In the genomic region with DNA sequence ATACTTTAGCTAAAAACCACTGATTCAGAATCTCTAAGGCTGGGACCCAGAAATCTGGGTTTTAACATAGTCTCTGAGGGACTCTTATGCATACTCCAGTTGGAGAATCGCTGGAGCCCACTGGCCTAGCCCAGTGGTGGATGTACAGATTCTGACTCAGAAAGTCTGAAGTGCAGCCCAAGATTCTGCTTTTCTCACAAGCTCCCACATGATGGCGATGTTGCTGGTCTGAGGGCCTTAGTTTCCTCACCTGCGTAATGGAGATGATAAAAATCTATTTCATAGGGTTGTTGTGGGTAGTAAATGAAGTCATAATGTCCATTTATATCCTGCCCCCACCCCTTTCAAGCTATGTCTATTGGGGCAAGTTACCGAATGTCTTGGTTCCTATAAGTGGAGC, we compare ENCODE assay signal across 8 cellular contexts. TPM values are rescaled to one million over a fixed set of nuclear protein-coding genes. Genes with fewer than 3 reads are reported as not detected.
DNase-seq lines count a peak whose midpoint lies in the region; ATAC-seq and TF ChIP-seq lines count a peak whose summit lies in the region.

No MANE protein-coding gene starts in this region.

- H4K5ac ChIP-seq in mesendoderm (ENCODE audit: low read length): no peak overlapping the region

- H3K4me1 ChIP-seq in mesendoderm (ENCODE audit: control insufficient read depth, low read depth, low read length) (no peaks in the 10 kb centered on the region), sigmoid colon (no peaks in the 10 kb centered on the region)

- H3K79me2 ChIP-seq in mesendoderm (ENCODE audit: control insufficient read depth, insufficient read depth, low read length): no peaks in the 10 kb centered on the region

- ATAC-seq in GM19463 (IDR thresholded peaks at IDR 0.05; ENCODE audit: unreplicated experiment) (no peak), HG03571 (IDR thresholded peaks at IDR 0.05; ENCODE audit: unreplicated experiment) (no peak)

- no peak overlapping the region for H4K8ac ChIP-seq in mesendoderm (ENCODE audit: low read depth, low read length)

- no peak overlapping the region for H2AK5ac ChIP-seq in mesendoderm (ENCODE audit: low read length)

- H3K4me3 ChIP-seq in GM12864 (ENCODE audit: low read depth, low read length) (no peak overlapping the region), astrocyte of the cerebellum (ENCODE audit: low read depth, low read length) (no peak overlapping the region), mesendoderm (ENCODE audit: low read length) (no peak overlapping the region), sigmoid colon (no peak overlapping the region)

- H3K4me2 ChIP-seq in mesendoderm (ENCODE audit: low read length): no peak overlapping the region

- H3K4ac ChIP-seq in mesendoderm (ENCODE audit: low read depth, low read length): no peak overlapping the region

- H3K23ac ChIP-seq in mesendoderm (ENCODE audit: low read length): no peak overlapping the region

- H3K9me3 ChIP-seq in sigmoid colon: no peaks in the 10 kb centered on the region

- no CpG with 5 or more reads among the region's 4 CpGs for WGBS in mesendoderm (ENCODE audit: extremely low coverage, insufficient coverage, low lambda C conversion rate)
- 7 to 32% methylated on average over 4 of the region's 4 CpGs for WGBS in sigmoid colon, 2 donors

- H3K36me3 ChIP-seq in mesendoderm (ENCODE audit: control insufficient read depth, insufficient read depth, low read length) (no peaks in the 10 kb centered on the region), sigmoid colon (no peaks in the 10 kb centered on the region)

- in situ Hi-C loops in astrocyte of the cerebellum (cut with HindIII; ENCODE audit: low sequenced_read_pairs): no loop called here

- no peak for TF ChIP-seq POLR2A in sigmoid colon (IDR thresholded peaks at IDR 0.05)

- H3K9ac ChIP-seq in mesendoderm (ENCODE audit: low read length): no peak overlapping the region

- no peak overlapping the region for H3K27ac ChIP-seq in mesendoderm (ENCODE audit: low read depth, low read length)
- no peak overlapping the region for H3K27ac ChIP-seq in sigmoid colon

- TF ChIP-seq CTCF in GM12864 (IDR thresholded peaks at IDR 0.05; ENCODE audit: low read depth, low read length, missing control alignments) (peak; percentile 62), astrocyte of the cerebellum (IDR thresholded peaks at IDR 0.05; ENCODE audit: low read depth, low read length, missing control alignments) (peak; percentile 59), sigmoid colon (IDR thresholded peaks at IDR 0.05) (peak in 1 of 4 experiments; percentile 23)

- no peak overlapping the region for H2BK120ac ChIP-seq in mesendoderm (ENCODE audit: low read depth, low read length)

- DNase-seq in AG08395 (ENCODE audit: low spot score) (peak; percentile 45), GM12864 (ENCODE audit: low read depth) (no peak), NCI-H774 (lab: John Stamatoyannopoulos, UW) (peak; percentile 1), astrocyte of the cerebellum (ENCODE audit: low read depth) (peak; percentile 5), mesendoderm (peak; percentile 39), sigmoid colon (no peak)

- intact Hi-C loops in sigmoid colon (cut with DNase I): loop anchor here (10.0 kb wide), 2 partner anchors 265 to 885 kb away; a partner anchor contains a TSS

- no peaks in the 10 kb centered on the region for H3K79me1 ChIP-seq in mesendoderm (ENCODE audit: low read length)

- H2BK5ac ChIP-seq in mesendoderm (ENCODE audit: low read length): no peak overlapping the region

- no peak overlapping the region for H3K56ac ChIP-seq in mesendoderm (ENCODE audit: low read length)

- TF ChIP-seq EP300 in sigmoid colon (IDR thresholded peaks at IDR 0.05): no peak

- H3K27me3 ChIP-seq in mesendoderm (ENCODE audit: insufficient read depth, low read length, poor library complexity) (no peaks in the 10 kb centered on the region), sigmoid colon (no peaks in the 10 kb centered on the region)

- H3K18ac ChIP-seq in mesendoderm (ENCODE audit: low read length): no peak overlapping the region

- H2BK15ac ChIP-seq in mesendoderm (replicated peaks; ENCODE audit: low read depth): no peak overlapping the region

RNA-seq across cellular contexts. Expression of a gene that starts 7.7 kb away (rescaled TPM):
- 4.7 TPM for polyA plus RNA-seq in mesendoderm (2013, experiment 1 of 2)
- polyA plus RNA-seq in mesendoderm (2013, experiment 2 of 2): 5.1 TPM
- total RNA-seq in sigmoid colon: 10 to 100 TPM in 1 of 4 donors, 1 to 10 TPM in 3; 6.5 to 12.2 (median 8.1) TPM
- 1 to 10 TPM; 2.4 to 4.5 (median 3.5) TPM for polyA plus RNA-seq in sigmoid colon

RNA-seq across cellular contexts. Expression of a gene that starts 19.9 kb away (rescaled TPM):
- 0.06 TPM for polyA plus RNA-seq in mesendoderm (2013, experiment 1 of 2)
- not detected for polyA plus RNA-seq in mesendoderm (2013, experiment 2 of 2)
- under 1 TPM in 1 of 4 donors, not detected in 3; 0.71 TPM for total RNA-seq in sigmoid colon
- not detected for polyA plus RNA-seq in sigmoid colon

Comparison
In these comparisons a context has a peak if more than half of its experiments do, and no peak if none do; other contexts are left out.
1. DNase-seq: peak in AG08395 (single experiment), NCI-H774 (single experiment), astrocyte of the cerebellum (single experiment) and mesendoderm (single experiment); none in GM12864 (single experiment) and sigmoid colon (single experiment).